ENCODE assay signal across 1 cellular context in genomic region chr18:62519684-62520083, GRCh38.
TF ChIP-seq lines count a peak whose summit lies in the region.

No MANE protein-coding gene starts in this region.

TF ChIP-seq in K562, 482 proteins besides CTCF, POLR2A, EP300 and RAD21 (continued from another document):
- no peak for TF ChIP-seq MITF (IDR thresholded peaks at IDR 0.05)
- no peak for TF ChIP-seq ZNF586 (CRISPR knock-in tag; conservative IDR thresholded peaks at IDR 0.05)
- no peak for TF ChIP-seq E2F6 (IDR thresholded peaks at IDR 0.05; ENCODE audit: borderline replicate concordance in 1 of 2, extremely low read depth in 1 of 2, insufficient read depth in 1 of 2, insufficient read length in 1 of 2, low read depth in 1 of 2, low read length in 1 of 2, poor library complexity in 1 of 2, severe bottlenecking in 1 of 2)
- TF ChIP-seq NFE2L1 (tag; IDR thresholded peaks at IDR 0.05; ENCODE audit: borderline replicate concordance, low read depth) = no peak
- peak; percentile 54; the same call in 1 of the 2 replicates for TF ChIP-seq ZNF24 (IDR thresholded peaks at IDR 0.05)
- no peak for TF ChIP-seq GABPB2 (CRISPR knock-in tag; conservative IDR thresholded peaks at IDR 0.05)
- TF ChIP-seq ZNF75A (CRISPR knock-in tag; IDR thresholded peaks at IDR 0.05) = no peak
